18 cellular contexts compared by ENCODE assay signal in genomic region chr2:226304308-226304707, GRCh38.
"Had no signal": no experiment of that assay in that cellular context is flagged by ENCODE, and none has a peak within 500 bp of the region (broad histone marks: within the 10 kb centered on the region; RNA-seq: fewer than 3 reads in every experiment).

No MANE protein-coding gene starts in this region.

- ATAC-seq: gastroesophageal sphincter; left lobe of liver; mucosa of descending colon; naive thymus-derived CD8-positive, alpha-beta T cell; psoas muscle; right lobe of liver; stimulated activated effector memory CD8-positive, alpha-beta T cell treated with anti-CD3 and anti-CD28 coated beads, Interleukin-12 subunit alpha, Interleukin-12 subunit beta, amount 100 ng/mL, for 72 hours had no signal

- H3K9me3 ChIP-seq: esophagus squamous epithelium, gastroesophageal sphincter, mucosa of descending colon, neutrophil, psoas muscle, right lobe of liver, testis, tibial nerve had no signal

- DNase-seq: dermis blood vessel endothelial cell; esophagus squamous epithelium; foreskin fibroblast; glutamatergic neuron; islet precursor cell; mucosa of descending colon; naive thymus-derived CD8-positive, alpha-beta T cell; psoas muscle; retina; right lobe of liver; stimulated activated CD4-positive, alpha-beta T cell treated with anti-CD3 and anti-CD28 coated beads, Interleukin-4, amount 100 ng/mL, for 1 hour; stimulated activated CD8-positive, alpha-beta memory T cell treated with anti-CD3 and anti-CD28 coated beads, Interleukin-4, amount 100 ng/mL, for 48 hours; testis had no signal

- H3K27ac ChIP-seq: esophagus squamous epithelium, gastroesophageal sphincter, neutrophil, psoas muscle, right lobe of liver, testis, tibial nerve had no signal

- H3K36me3 ChIP-seq: esophagus squamous epithelium, gastroesophageal sphincter, neutrophil, right lobe of liver, tibial nerve had no signal

- H3K4me1 ChIP-seq: esophagus squamous epithelium, gastroesophageal sphincter, psoas muscle, right lobe of liver, testis, tibial nerve had no signal

- H3K4me3 ChIP-seq: esophagus squamous epithelium, gastroesophageal sphincter, mucosa of descending colon, psoas muscle, right lobe of liver, testis, tibial nerve had no signal

- H3K27me3 ChIP-seq: esophagus squamous epithelium, gastroesophageal sphincter, neutrophil, right lobe of liver, testis, tibial nerve had no signal
